Comparison of ENCODE assay signal across 1 cellular context in the genomic region with DNA sequence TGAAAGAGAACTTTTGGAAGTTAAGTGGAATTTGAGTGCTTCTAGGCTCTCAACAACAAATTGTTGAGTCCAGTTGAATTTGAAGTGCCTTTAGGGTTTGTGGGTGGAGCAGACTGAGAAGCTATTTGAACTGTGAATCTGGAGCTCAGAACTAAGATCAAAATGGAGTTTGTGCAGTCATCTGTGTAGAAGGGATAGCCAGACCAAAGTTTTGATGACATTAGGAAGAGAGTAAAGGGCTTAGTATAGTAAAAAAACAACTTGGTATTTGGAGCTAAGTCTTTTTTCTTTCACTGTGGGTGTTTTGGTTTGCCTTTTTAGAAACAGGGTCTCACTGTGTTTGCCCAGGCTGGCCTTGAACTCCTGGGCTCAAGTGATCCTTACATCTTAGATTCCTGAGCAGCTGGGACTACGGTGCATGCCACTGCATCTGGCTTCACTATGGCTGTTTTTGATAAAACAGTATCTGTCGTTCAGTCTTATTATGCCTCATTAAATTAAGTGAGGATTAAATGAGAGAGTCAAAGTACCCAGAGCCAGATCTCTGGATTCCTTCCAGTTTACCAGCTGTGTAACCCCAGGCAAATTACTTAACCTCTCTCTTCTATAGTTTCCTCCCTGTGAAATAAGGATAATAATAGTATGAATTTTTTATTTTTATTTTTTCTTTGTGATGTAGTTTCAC.
A peak's percentile ranks its signal among the peaks of the same experiment; 100 is the strongest.
TF ChIP-seq lines count a peak whose summit lies in the region.

No MANE protein-coding gene starts in this region.

TF ChIP-seq in HepG2, 621 proteins besides CTCF, POLR2A, EP300 and RAD21 (continues in another document):
- peak; percentile 44; the same call in 1 of the 2 replicates for TF ChIP-seq HDAC1 (CRISPR knock-in tag; IDR thresholded peaks at IDR 0.05)
- TF ChIP-seq ETV5 (CRISPR knock-in tag; IDR thresholded peaks at IDR 0.05; ENCODE audit: borderline replicate concordance) = peak; percentile 14; the same call in 1 of the 2 replicates
- TF ChIP-seq, protein P1, sequence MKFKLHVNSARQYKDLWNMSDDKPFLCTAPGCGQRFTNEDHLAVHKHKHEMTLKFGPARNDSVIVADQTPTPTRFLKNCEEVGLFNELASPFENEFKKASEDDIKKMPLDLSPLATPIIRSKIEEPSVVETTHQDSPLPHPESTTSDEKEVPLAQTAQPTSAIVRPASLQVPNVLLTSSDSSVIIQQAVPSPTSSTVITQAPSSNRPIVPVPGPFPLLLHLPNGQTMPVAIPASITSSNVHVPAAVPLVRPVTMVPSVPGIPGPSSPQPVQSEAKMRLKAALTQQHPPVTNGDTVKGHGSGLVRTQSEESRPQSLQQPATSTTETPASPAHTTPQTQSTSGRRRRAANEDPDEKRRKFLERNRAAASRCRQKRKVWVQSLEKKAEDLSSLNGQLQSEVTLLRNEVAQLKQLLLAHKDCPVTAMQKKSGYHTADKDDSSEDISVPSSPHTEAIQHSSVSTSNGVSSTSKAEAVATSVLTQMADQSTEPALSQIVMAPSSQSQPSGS (CRISPR knock-in tag; IDR thresholded peaks at IDR 0.05) = no peak
- peak; percentile 47 for TF ChIP-seq MED1 (CRISPR knock-in tag; IDR thresholded peaks at IDR 0.05)
- peak; percentile 12; the same call in 1 of the 2 replicates for TF ChIP-seq SOX5 (CRISPR knock-in tag; IDR thresholded peaks at IDR 0.05; ENCODE audit: borderline replicate concordance)
- no peak for TF ChIP-seq ZXDC (CRISPR knock-in tag; IDR thresholded peaks at IDR 0.05)
- 0 out of 2 replicates have a peak, but pooled peaks have one; percentile 28 for TF ChIP-seq NCOA2 (CRISPR knock-in tag; IDR thresholded peaks at IDR 0.05)
- TF ChIP-seq PPARG (CRISPR knock-in tag; conservative IDR thresholded peaks at IDR 0.05) = peak; percentile 39; the same call in 1 of the 2 replicates
- no peak for TF ChIP-seq MXD3 (CRISPR knock-in tag; IDR thresholded peaks at IDR 0.05)
- TF ChIP-seq, protein P2, sequence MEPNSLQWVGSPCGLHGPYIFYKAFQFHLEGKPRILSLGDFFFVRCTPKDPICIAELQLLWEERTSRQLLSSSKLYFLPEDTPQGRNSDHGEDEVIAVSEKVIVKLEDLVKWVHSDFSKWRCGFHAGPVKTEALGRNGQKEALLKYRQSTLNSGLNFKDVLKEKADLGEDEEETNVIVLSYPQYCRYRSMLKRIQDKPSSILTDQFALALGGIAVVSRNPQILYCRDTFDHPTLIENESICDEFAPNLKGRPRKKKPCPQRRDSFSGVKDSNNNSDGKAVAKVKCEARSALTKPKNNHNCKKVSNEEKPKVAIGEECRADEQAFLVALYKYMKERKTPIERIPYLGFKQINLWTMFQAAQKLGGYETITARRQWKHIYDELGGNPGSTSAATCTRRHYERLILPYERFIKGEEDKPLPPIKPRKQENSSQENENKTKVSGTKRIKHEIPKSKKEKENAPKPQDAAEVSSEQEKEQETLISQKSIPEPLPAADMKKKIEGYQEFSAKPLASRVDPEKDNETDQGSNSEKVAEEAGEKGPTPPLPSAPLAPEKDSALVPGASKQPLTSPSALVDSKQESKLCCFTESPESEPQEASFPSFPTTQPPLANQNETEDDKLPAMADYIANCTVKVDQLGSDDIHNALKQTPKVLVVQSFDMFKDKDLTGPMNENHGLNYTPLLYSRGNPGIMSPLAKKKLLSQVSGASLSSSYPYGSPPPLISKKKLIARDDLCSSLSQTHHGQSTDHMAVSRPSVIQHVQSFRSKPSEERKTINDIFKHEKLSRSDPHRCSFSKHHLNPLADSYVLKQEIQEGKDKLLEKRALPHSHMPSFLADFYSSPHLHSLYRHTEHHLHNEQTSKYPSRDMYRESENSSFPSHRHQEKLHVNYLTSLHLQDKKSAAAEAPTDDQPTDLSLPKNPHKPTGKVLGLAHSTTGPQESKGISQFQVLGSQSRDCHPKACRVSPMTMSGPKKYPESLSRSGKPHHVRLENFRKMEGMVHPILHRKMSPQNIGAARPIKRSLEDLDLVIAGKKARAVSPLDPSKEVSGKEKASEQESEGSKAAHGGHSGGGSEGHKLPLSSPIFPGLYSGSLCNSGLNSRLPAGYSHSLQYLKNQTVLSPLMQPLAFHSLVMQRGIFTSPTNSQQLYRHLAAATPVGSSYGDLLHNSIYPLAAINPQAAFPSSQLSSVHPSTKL (CRISPR knock-in tag; IDR thresholded peaks at IDR 0.05) = peak; percentile 46; the same call in 1 of the 2 replicates
- no peak for TF ChIP-seq ZNF841 (CRISPR knock-in tag; IDR thresholded peaks at IDR 0.05; ENCODE audit: borderline replicate concordance)
- 0 out of 2 replicates have a peak, but pooled peaks have one; percentile 32 for TF ChIP-seq HMG20B (CRISPR knock-in tag; conservative IDR thresholded peaks at IDR 0.05)
- no peak for TF ChIP-seq ZNF547 (CRISPR knock-in tag; IDR thresholded peaks at IDR 0.05)
- no peak for TF ChIP-seq ELF1 (CRISPR knock-in tag; IDR thresholded peaks at IDR 0.05)
- TF ChIP-seq ZMYM3 (CRISPR knock-in tag; IDR thresholded peaks at IDR 0.05) = no peak
- TF ChIP-seq ZBTB7B (CRISPR knock-in tag; IDR thresholded peaks at IDR 0.05) = 0 out of 2 replicates have a peak, but pooled peaks have one; percentile 22
- peak; percentile 73; the same call in 1 of the 2 replicates for TF ChIP-seq GATAD2A (CRISPR knock-in tag; IDR thresholded peaks at IDR 0.05)
- TF ChIP-seq MEIS2 (CRISPR knock-in tag; IDR thresholded peaks at IDR 0.05) = no peak
- TF ChIP-seq, protein P3, sequence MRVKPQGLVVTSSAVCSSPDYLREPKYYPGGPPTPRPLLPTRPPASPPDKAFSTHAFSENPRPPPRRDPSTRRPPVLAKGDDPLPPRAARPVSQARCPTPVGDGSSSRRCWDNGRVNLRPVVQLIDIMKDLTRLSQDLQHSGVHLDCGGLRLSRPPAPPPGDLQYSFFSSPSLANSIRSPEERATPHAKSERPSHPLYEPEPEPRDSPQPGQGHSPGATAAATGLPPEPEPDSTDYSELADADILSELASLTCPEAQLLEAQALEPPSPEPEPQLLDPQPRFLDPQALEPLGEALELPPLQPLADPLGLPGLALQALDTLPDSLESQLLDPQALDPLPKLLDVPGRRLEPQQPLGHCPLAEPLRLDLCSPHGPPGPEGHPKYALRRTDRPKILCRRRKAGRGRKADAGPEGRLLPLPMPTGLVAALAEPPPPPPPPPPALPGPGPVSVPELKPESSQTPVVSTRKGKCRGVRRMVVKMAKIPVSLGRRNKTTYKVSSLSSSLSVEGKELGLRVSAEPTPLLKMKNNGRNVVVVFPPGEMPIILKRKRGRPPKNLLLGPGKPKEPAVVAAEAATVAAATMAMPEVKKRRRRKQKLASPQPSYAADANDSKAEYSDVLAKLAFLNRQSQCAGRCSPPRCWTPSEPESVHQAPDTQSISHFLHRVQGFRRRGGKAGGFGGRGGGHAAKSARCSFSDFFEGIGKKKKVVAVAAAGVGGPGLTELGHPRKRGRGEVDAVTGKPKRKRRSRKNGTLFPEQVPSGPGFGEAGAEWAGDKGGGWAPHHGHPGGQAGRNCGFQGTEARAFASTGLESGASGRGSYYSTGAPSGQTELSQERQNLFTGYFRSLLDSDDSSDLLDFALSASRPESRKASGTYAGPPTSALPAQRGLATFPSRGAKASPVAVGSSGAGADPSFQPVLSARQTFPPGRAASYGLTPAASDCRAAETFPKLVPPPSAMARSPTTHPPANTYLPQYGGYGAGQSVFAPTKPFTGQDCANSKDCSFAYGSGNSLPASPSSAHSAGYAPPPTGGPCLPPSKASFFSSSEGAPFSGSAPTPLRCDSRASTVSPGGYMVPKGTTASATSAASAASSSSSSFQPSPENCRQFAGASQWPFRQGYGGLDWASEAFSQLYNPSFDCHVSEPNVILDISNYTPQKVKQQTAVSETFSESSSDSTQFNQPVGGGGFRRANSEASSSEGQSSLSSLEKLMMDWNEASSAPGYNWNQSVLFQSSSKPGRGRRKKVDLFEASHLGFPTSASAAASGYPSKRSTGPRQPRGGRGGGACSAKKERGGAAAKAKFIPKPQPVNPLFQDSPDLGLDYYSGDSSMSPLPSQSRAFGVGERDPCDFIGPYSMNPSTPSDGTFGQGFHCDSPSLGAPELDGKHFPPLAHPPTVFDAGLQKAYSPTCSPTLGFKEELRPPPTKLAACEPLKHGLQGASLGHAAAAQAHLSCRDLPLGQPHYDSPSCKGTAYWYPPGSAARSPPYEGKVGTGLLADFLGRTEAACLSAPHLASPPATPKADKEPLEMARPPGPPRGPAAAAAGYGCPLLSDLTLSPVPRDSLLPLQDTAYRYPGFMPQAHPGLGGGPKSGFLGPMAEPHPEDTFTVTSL (CRISPR knock-in tag; IDR thresholded peaks at IDR 0.05; ENCODE audit: borderline replicate concordance) = 0 out of 2 replicates have a peak, but pooled peaks have one; percentile 60
- TF ChIP-seq HNF4A (CRISPR knock-in tag; IDR thresholded peaks at IDR 0.05) = peak; percentile 57
- no peak for TF ChIP-seq HCFC1 (IDR thresholded peaks at IDR 0.05; ENCODE audit: low read depth, low read length)
- no peak for TF ChIP-seq ZFP1 (CRISPR knock-in tag; IDR thresholded peaks at IDR 0.05)
- TF ChIP-seq HDAC2 (CRISPR knock-in tag; IDR thresholded peaks at IDR 0.05) = peak; percentile 40; the same call in 1 of the 2 replicates
- peak; percentile 38; the same call in 1 of the 2 replicates for TF ChIP-seq NR2F6 (IDR thresholded peaks at IDR 0.05)
- TF ChIP-seq NR2F6 (CRISPR knock-in tag; IDR thresholded peaks at IDR 0.05) = no peak
- TF ChIP-seq LRRFIP1 (CRISPR knock-in tag; conservative IDR thresholded peaks at IDR 0.05) = no peak
- peak; percentile 62; the same call in 1 of the 2 replicates for TF ChIP-seq SP5 (CRISPR knock-in tag; IDR thresholded peaks at IDR 0.05; ENCODE audit: borderline replicate concordance, low read depth)
- TF ChIP-seq, protein P4, sequence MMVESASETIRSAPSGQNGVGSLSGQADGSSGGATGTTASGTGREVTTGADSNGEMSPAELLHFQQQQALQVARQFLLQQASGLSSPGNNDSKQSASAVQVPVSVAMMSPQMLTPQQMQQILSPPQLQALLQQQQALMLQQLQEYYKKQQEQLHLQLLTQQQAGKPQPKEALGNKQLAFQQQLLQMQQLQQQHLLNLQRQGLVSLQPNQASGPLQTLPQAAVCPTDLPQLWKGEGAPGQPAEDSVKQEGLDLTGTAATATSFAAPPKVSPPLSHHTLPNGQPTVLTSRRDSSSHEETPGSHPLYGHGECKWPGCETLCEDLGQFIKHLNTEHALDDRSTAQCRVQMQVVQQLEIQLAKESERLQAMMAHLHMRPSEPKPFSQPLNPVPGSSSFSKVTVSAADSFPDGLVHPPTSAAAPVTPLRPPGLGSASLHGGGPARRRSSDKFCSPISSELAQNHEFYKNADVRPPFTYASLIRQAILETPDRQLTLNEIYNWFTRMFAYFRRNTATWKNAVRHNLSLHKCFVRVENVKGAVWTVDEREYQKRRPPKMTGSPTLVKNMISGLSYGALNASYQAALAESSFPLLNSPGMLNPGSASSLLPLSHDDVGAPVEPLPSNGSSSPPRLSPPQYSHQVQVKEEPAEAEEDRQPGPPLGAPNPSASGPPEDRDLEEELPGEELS (CRISPR knock-in tag; IDR thresholded peaks at IDR 0.05) = peak; percentile 57
- TF ChIP-seq GATAD1 (CRISPR knock-in tag; IDR thresholded peaks at IDR 0.05) = 0 out of 2 replicates have a peak, but pooled peaks have one; percentile 12
- no peak for TF ChIP-seq ZNF564 (CRISPR knock-in tag; IDR thresholded peaks at IDR 0.05)
- TF ChIP-seq ZNF552 (CRISPR knock-in tag; IDR thresholded peaks at IDR 0.05; ENCODE audit: borderline replicate concordance) = no peak
- TF ChIP-seq CREB1 (IDR thresholded peaks at IDR 0.05) = no peak
- no peak; the same call in 1 of the 2 replicates for TF ChIP-seq CREB1 (CRISPR knock-in tag; IDR thresholded peaks at IDR 0.05)
- no peak for TF ChIP-seq ZNF619 (CRISPR knock-in tag; IDR thresholded peaks at IDR 0.05)
- TF ChIP-seq ZSCAN20 (CRISPR knock-in tag; IDR thresholded peaks at IDR 0.05; ENCODE audit: borderline replicate concordance) = 0 out of 2 replicates have a peak, but pooled peaks have one; percentile 63
- no peak for TF ChIP-seq ZNF782 (CRISPR knock-in tag; IDR thresholded peaks at IDR 0.05; ENCODE audit: borderline replicate concordance)
- TF ChIP-seq ZFP37 (CRISPR knock-in tag; IDR thresholded peaks at IDR 0.05; ENCODE audit: borderline replicate concordance) = no peak
- no peak for TF ChIP-seq ZNF550 (CRISPR knock-in tag; IDR thresholded peaks at IDR 0.05; ENCODE audit: borderline replicate concordance)
- TF ChIP-seq FOXK1 (CRISPR knock-in tag; IDR thresholded peaks at IDR 0.05; ENCODE audit: borderline replicate concordance, low read depth) = no peak
- TF ChIP-seq ZNF383 (CRISPR knock-in tag; IDR thresholded peaks at IDR 0.05; ENCODE audit: borderline replicate concordance) = no peak
- TF ChIP-seq MTA3 (CRISPR knock-in tag; IDR thresholded peaks at IDR 0.05) = no peak
- 0 out of 2 replicates have a peak, but pooled peaks have one; percentile 18 for TF ChIP-seq GFI1 (CRISPR knock-in tag; IDR thresholded peaks at IDR 0.05; ENCODE audit: borderline replicate concordance)
